1 cellular context compared by ENCODE assay signal in the genomic region with DNA sequence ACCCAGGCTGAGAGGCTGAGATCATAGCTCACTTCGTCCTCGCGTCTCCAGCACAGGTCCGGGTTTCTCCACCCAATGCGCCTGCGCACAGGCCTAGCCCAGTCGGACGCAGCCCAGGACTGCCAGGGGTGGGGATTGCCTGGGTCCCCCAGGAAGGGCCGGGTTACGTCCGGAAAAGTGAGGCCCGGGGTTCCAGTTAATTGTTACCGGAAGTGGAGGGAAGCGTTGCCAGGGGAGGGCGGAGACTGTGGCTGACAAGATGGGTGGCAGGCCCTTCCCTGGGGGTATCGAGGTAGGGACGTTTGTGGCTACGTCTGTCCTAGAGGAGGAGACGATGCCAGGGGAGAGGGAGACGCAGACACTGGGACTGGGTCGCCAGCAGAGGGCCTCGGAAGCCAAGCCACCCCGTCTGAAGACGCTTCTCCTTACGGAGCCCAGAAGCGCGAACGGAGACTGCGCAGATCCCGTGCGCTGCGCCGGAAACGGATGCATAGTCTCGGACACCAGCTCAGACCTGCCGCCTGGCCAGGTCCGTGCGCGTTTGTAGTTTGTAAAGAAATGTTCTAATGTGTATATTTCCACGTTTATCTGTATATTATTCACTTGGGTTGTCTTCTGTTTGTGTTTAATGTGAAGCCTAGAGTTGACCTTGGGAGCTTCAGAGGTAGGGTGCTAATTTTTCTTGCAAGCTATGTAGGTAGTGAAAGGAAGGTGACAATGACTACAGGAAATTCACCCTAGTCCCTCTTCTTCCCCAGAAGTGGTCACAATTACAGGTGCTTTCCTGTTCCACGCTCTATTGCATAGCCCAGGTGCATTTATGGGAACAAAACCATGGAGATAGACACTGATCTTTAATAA.
TF ChIP-seq lines count a peak whose summit lies in the region.

No MANE protein-coding gene starts in this region.

TF ChIP-seq in K562, 482 proteins besides CTCF, POLR2A, EP300 and RAD21 (continued from another document and continues in another):
- TF ChIP-seq, protein P1, sequence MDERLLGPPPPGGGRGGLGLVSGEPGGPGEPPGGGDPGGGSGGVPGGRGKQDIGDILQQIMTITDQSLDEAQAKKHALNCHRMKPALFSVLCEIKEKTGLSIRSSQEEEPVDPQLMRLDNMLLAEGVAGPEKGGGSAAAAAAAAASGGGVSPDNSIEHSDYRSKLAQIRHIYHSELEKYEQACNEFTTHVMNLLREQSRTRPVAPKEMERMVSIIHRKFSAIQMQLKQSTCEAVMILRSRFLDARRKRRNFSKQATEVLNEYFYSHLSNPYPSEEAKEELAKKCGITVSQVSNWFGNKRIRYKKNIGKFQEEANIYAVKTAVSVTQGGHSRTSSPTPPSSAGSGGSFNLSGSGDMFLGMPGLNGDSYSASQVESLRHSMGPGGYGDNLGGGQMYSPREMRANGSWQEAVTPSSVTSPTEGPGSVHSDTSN (CRISPR knock-in tag; IDR thresholded peaks at IDR 0.05; ENCODE audit: low read depth) = no peak
- TF ChIP-seq, protein P1 (tag; conservative IDR thresholded peaks at IDR 0.05; ENCODE audit: low read depth) = no peak
- peak; percentile 93 for TF ChIP-seq CTBP1 (IDR thresholded peaks at IDR 0.05; ENCODE audit: borderline replicate concordance)
- TF ChIP-seq ZNF175 (CRISPR knock-in tag; IDR thresholded peaks at IDR 0.05; ENCODE audit: low read depth) = no peak
- TF ChIP-seq KLF10 (CRISPR knock-in tag; IDR thresholded peaks at IDR 0.05) = no peak
- TF ChIP-seq FOXJ2 (tag; IDR thresholded peaks at IDR 0.05) = no peak
- no peak for TF ChIP-seq ADNP (tag; IDR thresholded peaks at IDR 0.05)
- TF ChIP-seq, protein P2, sequence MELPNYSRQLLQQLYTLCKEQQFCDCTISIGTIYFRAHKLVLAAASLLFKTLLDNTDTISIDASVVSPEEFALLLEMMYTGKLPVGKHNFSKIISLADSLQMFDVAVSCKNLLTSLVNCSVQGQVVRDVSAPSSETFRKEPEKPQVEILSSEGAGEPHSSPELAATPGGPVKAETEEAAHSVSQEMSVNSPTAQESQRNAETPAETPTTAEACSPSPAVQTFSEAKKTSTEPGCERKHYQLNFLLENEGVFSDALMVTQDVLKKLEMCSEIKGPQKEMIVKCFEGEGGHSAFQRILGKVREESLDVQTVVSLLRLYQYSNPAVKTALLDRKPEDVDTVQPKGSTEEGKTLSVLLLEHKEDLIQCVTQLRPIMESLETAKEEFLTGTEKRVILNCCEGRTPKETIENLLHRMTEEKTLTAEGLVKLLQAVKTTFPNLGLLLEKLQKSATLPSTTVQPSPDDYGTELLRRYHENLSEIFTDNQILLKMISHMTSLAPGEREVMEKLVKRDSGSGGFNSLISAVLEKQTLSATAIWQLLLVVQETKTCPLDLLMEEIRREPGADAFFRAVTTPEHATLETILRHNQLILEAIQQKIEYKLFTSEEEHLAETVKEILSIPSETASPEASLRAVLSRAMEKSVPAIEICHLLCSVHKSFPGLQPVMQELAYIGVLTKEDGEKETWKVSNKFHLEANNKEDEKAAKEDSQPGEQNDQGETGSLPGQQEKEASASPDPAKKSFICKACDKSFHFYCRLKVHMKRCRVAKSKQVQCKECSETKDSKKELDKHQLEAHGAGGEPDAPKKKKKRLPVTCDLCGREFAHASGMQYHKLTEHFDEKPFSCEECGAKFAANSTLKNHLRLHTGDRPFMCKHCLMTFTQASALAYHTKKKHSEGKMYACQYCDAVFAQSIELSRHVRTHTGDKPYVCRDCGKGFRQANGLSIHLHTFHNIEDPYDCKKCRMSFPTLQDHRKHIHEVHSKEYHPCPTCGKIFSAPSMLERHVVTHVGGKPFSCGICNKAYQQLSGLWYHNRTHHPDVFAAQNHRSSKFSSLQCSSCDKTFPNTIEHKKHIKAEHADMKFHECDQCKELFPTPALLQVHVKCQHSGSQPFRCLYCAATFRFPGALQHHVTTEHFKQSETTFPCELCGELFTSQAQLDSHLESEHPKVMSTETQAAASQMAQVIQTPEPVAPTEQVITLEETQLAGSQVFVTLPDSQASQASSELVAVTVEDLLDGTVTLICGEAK (IDR thresholded peaks at IDR 0.05) = peak; percentile 91
- TF ChIP-seq, protein P2 (CRISPR knock-in tag; IDR thresholded peaks at IDR 0.05) = no peak
- TF ChIP-seq NELFE (IDR thresholded peaks at IDR 0.05; ENCODE audit: insufficient read depth, insufficient read length) = no peak
- peak; percentile 32; the same call in 1 of the 2 replicates for TF ChIP-seq MBD2 (IDR thresholded peaks at IDR 0.05; ENCODE audit: borderline replicate concordance, low read depth)
- TF ChIP-seq PTRF (tag; IDR thresholded peaks at IDR 0.05) = no peak
- 0 out of 2 replicates have a peak, but pooled peaks have one; percentile 48 for TF ChIP-seq ZNF165 (CRISPR knock-in tag; IDR thresholded peaks at IDR 0.05; ENCODE audit: borderline replicate concordance)
- 0 out of 2 replicates have a peak, but pooled peaks have one; percentile 18 for TF ChIP-seq ZNF444 (CRISPR knock-in tag; IDR thresholded peaks at IDR 0.05)
- peak; percentile 95 for TF ChIP-seq ZFX (CRISPR knock-in tag; IDR thresholded peaks at IDR 0.05)
- TF ChIP-seq NCOA4 (IDR thresholded peaks at IDR 0.05; ENCODE audit: partially characterized antibody) = no peak
- TF ChIP-seq MEIS2 (IDR thresholded peaks at IDR 0.05; ENCODE audit: partially characterized antibody) = peak; percentile 73
- peak; percentile 71 for TF ChIP-seq RFX1 (IDR thresholded peaks at IDR 0.05)
- TF ChIP-seq PRMT5 (CRISPR knock-in tag; IDR thresholded peaks at IDR 0.05) = no peak
- TF ChIP-seq SRF (CRISPR knock-in tag; IDR thresholded peaks at IDR 0.05) = no peak; a peak in 2 of 4 replicates
- TF ChIP-seq ZNF253 (CRISPR knock-in tag; conservative IDR thresholded peaks at IDR 0.05) = no peak
- no peak for TF ChIP-seq ZNF699 (CRISPR knock-in tag; IDR thresholded peaks at IDR 0.05; ENCODE audit: insufficient replicate concordance)
- TF ChIP-seq RAD51 (IDR thresholded peaks at IDR 0.05; ENCODE audit: borderline replicate concordance, low read depth) = no peak
- TF ChIP-seq MAFK (IDR thresholded peaks at IDR 0.05; ENCODE audit: low read length) = 0 out of 2 replicates have a peak, but pooled peaks have one; percentile 1
- no peak; a peak in 1 of 3 replicates for TF ChIP-seq CBX3 (IDR thresholded peaks at IDR 0.05; ENCODE audit: borderline replicate concordance in 1 of 2, low read length in 2 of 2)
- no peak for TF ChIP-seq E2F3 (CRISPR knock-in tag; IDR thresholded peaks at IDR 0.05)
- TF ChIP-seq, protein P3, sequence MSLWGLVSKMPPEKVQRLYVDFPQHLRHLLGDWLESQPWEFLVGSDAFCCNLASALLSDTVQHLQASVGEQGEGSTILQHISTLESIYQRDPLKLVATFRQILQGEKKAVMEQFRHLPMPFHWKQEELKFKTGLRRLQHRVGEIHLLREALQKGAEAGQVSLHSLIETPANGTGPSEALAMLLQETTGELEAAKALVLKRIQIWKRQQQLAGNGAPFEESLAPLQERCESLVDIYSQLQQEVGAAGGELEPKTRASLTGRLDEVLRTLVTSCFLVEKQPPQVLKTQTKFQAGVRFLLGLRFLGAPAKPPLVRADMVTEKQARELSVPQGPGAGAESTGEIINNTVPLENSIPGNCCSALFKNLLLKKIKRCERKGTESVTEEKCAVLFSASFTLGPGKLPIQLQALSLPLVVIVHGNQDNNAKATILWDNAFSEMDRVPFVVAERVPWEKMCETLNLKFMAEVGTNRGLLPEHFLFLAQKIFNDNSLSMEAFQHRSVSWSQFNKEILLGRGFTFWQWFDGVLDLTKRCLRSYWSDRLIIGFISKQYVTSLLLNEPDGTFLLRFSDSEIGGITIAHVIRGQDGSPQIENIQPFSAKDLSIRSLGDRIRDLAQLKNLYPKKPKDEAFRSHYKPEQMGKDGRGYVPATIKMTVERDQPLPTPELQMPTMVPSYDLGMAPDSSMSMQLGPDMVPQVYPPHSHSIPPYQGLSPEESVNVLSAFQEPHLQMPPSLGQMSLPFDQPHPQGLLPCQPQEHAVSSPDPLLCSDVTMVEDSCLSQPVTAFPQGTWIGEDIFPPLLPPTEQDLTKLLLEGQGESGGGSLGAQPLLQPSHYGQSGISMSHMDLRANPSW (CRISPR knock-in tag; IDR thresholded peaks at IDR 0.05) = no peak
- TF ChIP-seq, protein P4, sequence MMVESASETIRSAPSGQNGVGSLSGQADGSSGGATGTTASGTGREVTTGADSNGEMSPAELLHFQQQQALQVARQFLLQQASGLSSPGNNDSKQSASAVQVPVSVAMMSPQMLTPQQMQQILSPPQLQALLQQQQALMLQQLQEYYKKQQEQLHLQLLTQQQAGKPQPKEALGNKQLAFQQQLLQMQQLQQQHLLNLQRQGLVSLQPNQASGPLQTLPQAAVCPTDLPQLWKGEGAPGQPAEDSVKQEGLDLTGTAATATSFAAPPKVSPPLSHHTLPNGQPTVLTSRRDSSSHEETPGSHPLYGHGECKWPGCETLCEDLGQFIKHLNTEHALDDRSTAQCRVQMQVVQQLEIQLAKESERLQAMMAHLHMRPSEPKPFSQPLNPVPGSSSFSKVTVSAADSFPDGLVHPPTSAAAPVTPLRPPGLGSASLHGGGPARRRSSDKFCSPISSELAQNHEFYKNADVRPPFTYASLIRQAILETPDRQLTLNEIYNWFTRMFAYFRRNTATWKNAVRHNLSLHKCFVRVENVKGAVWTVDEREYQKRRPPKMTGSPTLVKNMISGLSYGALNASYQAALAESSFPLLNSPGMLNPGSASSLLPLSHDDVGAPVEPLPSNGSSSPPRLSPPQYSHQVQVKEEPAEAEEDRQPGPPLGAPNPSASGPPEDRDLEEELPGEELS (CRISPR knock-in tag; IDR thresholded peaks at IDR 0.05; ENCODE audit: borderline replicate concordance) = no peak
- no peak for TF ChIP-seq RBM15 (IDR thresholded peaks at IDR 0.05; ENCODE audit: insufficient read depth, low read length)
- peak; percentile 77 for TF ChIP-seq SP1 (CRISPR knock-in tag; IDR thresholded peaks at IDR 0.05)
- no peak for TF ChIP-seq JUNB (CRISPR knock-in tag; conservative IDR thresholded peaks at IDR 0.05)
- peak; percentile 15 for TF ChIP-seq NUFIP1 (IDR thresholded peaks at IDR 0.05; ENCODE audit: partially characterized antibody)
- no peak for TF ChIP-seq MAFG (tag; conservative IDR thresholded peaks at IDR 0.05)
- no peak for TF ChIP-seq HNRNPK (IDR thresholded peaks at IDR 0.05; ENCODE audit: low read depth, low read length, poor library complexity, severe bottlenecking)
- TF ChIP-seq GABPA (tag; conservative IDR thresholded peaks at IDR 0.05; ENCODE audit: low read depth) = peak; percentile 93
- no peak for TF ChIP-seq ZC3H8 (IDR thresholded peaks at IDR 0.05)
- TF ChIP-seq CBX1 (IDR thresholded peaks at IDR 0.05; ENCODE audit: low read depth) = peak; percentile 71
- TF ChIP-seq RB1 (IDR thresholded peaks at IDR 0.05; ENCODE audit: low read depth) = peak; percentile 89
- TF ChIP-seq, protein P5, sequence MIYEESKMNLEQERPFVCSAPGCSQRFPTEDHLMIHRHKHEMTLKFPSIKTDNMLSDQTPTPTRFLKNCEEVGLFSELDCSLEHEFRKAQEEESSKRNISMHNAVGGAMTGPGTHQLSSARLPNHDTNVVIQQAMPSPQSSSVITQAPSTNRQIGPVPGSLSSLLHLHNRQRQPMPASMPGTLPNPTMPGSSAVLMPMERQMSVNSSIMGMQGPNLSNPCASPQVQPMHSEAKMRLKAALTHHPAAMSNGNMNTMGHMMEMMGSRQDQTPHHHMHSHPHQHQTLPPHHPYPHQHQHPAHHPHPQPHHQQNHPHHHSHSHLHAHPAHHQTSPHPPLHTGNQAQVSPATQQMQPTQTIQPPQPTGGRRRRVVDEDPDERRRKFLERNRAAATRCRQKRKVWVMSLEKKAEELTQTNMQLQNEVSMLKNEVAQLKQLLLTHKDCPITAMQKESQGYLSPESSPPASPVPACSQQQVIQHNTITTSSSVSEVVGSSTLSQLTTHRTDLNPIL (CRISPR knock-in tag; IDR thresholded peaks at IDR 0.05) = no peak
- peak; percentile 7; the same call in 1 of the 2 replicates for TF ChIP-seq GATAD2B (IDR thresholded peaks at IDR 0.05; ENCODE audit: borderline replicate concordance)
- TF ChIP-seq ZNF589 (CRISPR knock-in tag; IDR thresholded peaks at IDR 0.05; ENCODE audit: low read depth) = peak; percentile 67; the same call in 1 of the 2 replicates
- TF ChIP-seq ILF3 (IDR thresholded peaks at IDR 0.05; ENCODE audit: borderline replicate concordance) = peak; percentile 60; the same call in 1 of the 2 replicates
- no peak for TF ChIP-seq TCFL5 (CRISPR knock-in tag; conservative IDR thresholded peaks at IDR 0.05)
- no peak for TF ChIP-seq ZNF561 (CRISPR knock-in tag; conservative IDR thresholded peaks at IDR 0.05)
- TF ChIP-seq FOXK2 (conservative IDR thresholded peaks at IDR 0.05 in 1 of 2, IDR thresholded peaks at IDR 0.05 in 1 of 2; ENCODE audit: low read depth in 2 of 2) = peak; percentile 39 to 54; a peak in 3 of 4 replicates
- TF ChIP-seq DNMT1 (IDR thresholded peaks at IDR 0.05) = no peak
- peak; percentile 50; the same call in 1 of the 2 replicates for TF ChIP-seq KHSRP (IDR thresholded peaks at IDR 0.05)
- TF ChIP-seq ZNF696 (CRISPR knock-in tag; conservative IDR thresholded peaks at IDR 0.05) = no peak
